ENCODE assay signal across 9 cellular contexts in the genomic region with DNA sequence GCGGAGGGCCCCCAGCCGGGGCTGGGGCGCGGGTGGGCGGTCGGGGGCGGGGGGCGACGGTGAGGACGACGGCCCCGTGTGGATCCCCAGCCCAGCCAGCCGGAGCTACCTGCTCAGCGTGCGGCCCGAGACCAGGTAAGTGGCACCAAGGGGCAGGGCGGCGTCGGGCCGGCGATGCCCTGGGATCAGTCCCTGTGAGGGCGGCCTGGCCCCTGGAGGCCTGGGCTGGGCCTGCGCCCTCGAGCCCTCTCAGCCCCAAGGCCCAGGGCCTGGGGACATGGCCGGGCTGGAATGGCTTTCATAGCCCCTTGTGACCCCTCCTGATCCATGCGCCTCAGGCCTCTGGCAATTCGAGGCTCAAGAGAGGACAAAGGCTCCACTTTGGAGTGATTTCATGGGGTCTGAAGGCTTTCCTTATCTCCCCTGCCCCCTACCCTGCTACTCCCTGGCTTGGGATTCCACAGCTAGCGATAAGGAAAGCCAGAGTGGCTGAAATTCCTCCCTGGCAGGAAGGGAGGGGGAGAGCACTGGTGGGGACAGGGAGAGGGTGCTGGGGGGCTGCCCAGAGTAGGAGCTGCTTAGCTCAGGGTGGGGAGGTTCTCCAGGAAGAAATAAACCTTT.
DNase-seq lines count a peak whose midpoint lies in the region; ATAC-seq and TF ChIP-seq lines count a peak whose summit lies in the region.
"Had no signal": no experiment of that assay in that cellular context is flagged by ENCODE, and none has a peak within 500 bp of the region (broad histone marks: within the 10 kb centered on the region; RNA-seq: fewer than 3 reads in every experiment).

No MANE protein-coding gene starts in this region.

- peak; percentile 89 for DNase-seq in ELF-1 (ENCODE audit: low read depth, low spot score)
- DNase-seq in astrocyte of the spinal cord (ENCODE audit: low read depth, low spot score): no peak
- peak; percentile 76 for DNase-seq in retina
- no peak for DNase-seq in effector CD4-positive, alpha-beta T cell
- no peak for DNase-seq in NCI-H748 treated with DMSO at 0.1 percent for 48 hours (lab: John Stamatoyannopoulos, UW)
- DNase-seq: immature natural killer cell had no signal

- no peaks in the 10 kb centered on the region for H3K9me3 ChIP-seq in iPS-18a (ENCODE audit: control insufficient read depth, low read depth, low read length)

- H3K4me3 ChIP-seq in astrocyte of the spinal cord (ENCODE audit: low read depth, low read length) (peak overlapping the region; percentile 5), iPS-18a (ENCODE audit: low read length) (peak overlapping the region; percentile 21)

- no peaks in the 10 kb centered on the region for H3K27me3 ChIP-seq in iPS-18a (ENCODE audit: control insufficient read depth, insufficient read depth, low read length)

- H3K9ac ChIP-seq in iPS-18a (ENCODE audit: low read length): peak overlapping the region; percentile 44

- no peaks in the 10 kb centered on the region for H3K36me3 ChIP-seq in iPS-18a (ENCODE audit: control insufficient read depth, low read depth, low read length)

- peaks cover 22% of the 10 kb centered on the region for H3K4me1 ChIP-seq in iPS-18a (ENCODE audit: control insufficient read depth, low read depth, low read length)

- peak overlapping the region; percentile 9 for H3K27ac ChIP-seq in iPS-18a (ENCODE audit: low read length)

- ATAC-seq in HG02973 (IDR thresholded peaks at IDR 0.05; ENCODE audit: unreplicated experiment): no peak
- ATAC-seq in GM18520 (IDR thresholded peaks at IDR 0.05; ENCODE audit: unreplicated experiment): no peak

- no peak for TF ChIP-seq CTCF in astrocyte of the spinal cord (IDR thresholded peaks at IDR 0.05; ENCODE audit: low read depth, low read length)

- in situ Hi-C loops in astrocyte of the spinal cord (cut with HindIII; ENCODE audit: low sequenced_read_pairs): no loop called here

Comparison
In these comparisons a context has a peak if more than half of its experiments do, and no peak if none do; other contexts are left out.
1. DNase-seq: peak in ELF-1 (single experiment) and retina (single experiment); none in astrocyte of the spinal cord (single experiment), effector CD4-positive, alpha-beta T cell (single experiment) and NCI-H748 treated with DMSO at 0.1 percent for 48 hours (single experiment).